2 cellular contexts compared by ENCODE assay signal in genomic region chr10:7484456-7485266, GRCh38.
TF ChIP-seq lines count a peak whose summit lies in the region.

No MANE protein-coding gene starts in this region.

TF ChIP-seq in SK-N-SH, 30 proteins besides CTCF, POLR2A, EP300 and RAD21 (continued from another document):
- TF ChIP-seq REST (IDR thresholded peaks at IDR 0.05; ENCODE audit: low read depth, low read length) (no peak), RCOR1 (IDR thresholded peaks at IDR 0.05; ENCODE audit: low read length) (no peak), TCF12 (IDR thresholded peaks at IDR 0.05) (no peak), JUND (IDR thresholded peaks at IDR 0.05) (no peak), CHD2 (IDR thresholded peaks at IDR 0.05; ENCODE audit: low read length, partially characterized antibody) (no peak), RFX5 (IDR thresholded peaks at IDR 0.05; ENCODE audit: low read length) (no peak), MXI1 (IDR thresholded peaks at IDR 0.05; ENCODE audit: low read depth, low read length) (no peak), SMC3 (IDR thresholded peaks at IDR 0.05; ENCODE audit: low read depth, low read length) (no peak), FOXJ3 (CRISPR knock-in tag; IDR thresholded peaks at IDR 0.05) (no peak), FOXM1 (IDR thresholded peaks at IDR 0.05; ENCODE audit: low read depth) (no peak), USF2 (IDR thresholded peaks at IDR 0.05; ENCODE audit: borderline replicate concordance, low read depth, low read length) (no peak), ZBTB33 (IDR thresholded peaks at IDR 0.05; ENCODE audit: borderline replicate concordance, low read depth) (no peak), MEF2A (IDR thresholded peaks at IDR 0.05; ENCODE audit: borderline replicate concordance, low read depth) (no peak), NFIC (IDR thresholded peaks at IDR 0.05; ENCODE audit: borderline replicate concordance) (no peak)
- TF ChIP-seq, protein P1, sequence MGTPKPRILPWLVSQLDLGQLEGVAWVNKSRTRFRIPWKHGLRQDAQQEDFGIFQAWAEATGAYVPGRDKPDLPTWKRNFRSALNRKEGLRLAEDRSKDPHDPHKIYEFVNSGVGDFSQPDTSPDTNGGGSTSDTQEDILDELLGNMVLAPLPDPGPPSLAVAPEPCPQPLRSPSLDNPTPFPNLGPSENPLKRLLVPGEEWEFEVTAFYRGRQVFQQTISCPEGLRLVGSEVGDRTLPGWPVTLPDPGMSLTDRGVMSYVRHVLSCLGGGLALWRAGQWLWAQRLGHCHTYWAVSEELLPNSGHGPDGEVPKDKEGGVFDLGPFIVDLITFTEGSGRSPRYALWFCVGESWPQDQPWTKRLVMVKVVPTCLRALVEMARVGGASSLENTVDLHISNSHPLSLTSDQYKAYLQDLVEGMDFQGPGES (IDR thresholded peaks at IDR 0.05; ENCODE audit: low read depth, low read length): no peak

TF ChIP-seq in WTC11, 78 proteins besides CTCF, POLR2A, EP300 and RAD21 (continued from another document):
- TF ChIP-seq ZNF281 (CRISPR knock-in tag; IDR thresholded peaks at IDR 0.05): no peak
- no peak for TF ChIP-seq RELA (CRISPR knock-in tag; IDR thresholded peaks at IDR 0.05; ENCODE audit: borderline replicate concordance)
- TF ChIP-seq CREB1 (CRISPR knock-in tag; IDR thresholded peaks at IDR 0.05): no peak
- TF ChIP-seq, protein P2, sequence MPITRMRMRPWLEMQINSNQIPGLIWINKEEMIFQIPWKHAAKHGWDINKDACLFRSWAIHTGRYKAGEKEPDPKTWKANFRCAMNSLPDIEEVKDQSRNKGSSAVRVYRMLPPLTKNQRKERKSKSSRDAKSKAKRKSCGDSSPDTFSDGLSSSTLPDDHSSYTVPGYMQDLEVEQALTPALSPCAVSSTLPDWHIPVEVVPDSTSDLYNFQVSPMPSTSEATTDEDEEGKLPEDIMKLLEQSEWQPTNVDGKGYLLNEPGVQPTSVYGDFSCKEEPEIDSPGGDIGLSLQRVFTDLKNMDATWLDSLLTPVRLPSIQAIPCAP (CRISPR knock-in tag; IDR thresholded peaks at IDR 0.05): no peak
- no peak for TF ChIP-seq SOX15 (CRISPR knock-in tag; IDR thresholded peaks at IDR 0.05)
- no peak for TF ChIP-seq AFF4 (CRISPR knock-in tag; IDR thresholded peaks at IDR 0.05; ENCODE audit: borderline replicate concordance)
- no peak for TF ChIP-seq ZNF416 (CRISPR knock-in tag; IDR thresholded peaks at IDR 0.05)
- no peak for TF ChIP-seq GRHL2 (CRISPR knock-in tag; IDR thresholded peaks at IDR 0.05; ENCODE audit: insufficient replicate concordance, severe bottlenecking)
- TF ChIP-seq ATF6 (CRISPR knock-in tag; IDR thresholded peaks at IDR 0.05): no peak
